Comparison of ENCODE assay signal across 17 cellular contexts in the genomic region with DNA sequence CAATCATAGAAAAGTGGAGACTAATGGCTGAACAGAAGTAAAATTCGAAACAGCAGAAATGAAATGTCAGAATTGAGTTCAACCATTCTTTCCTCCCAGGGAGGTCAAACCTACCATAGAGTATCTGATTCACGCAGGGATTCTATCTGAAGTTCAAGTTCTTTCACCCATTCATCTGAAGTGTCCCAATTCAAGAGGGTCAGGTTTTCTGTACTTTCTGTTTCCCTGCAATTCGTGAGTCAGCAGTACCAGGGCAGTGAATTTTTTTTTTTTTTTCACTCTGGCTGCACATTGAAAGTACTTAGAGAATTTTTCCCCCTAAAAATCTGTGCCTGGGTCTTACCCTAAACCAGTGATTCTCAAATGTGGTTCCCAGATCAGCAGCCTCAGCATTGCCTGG. TPM values are rescaled to one million over a fixed set of nuclear protein-coding genes. Genes with fewer than 3 reads are reported as not detected.
A peak's percentile ranks its signal among the peaks of the same experiment; 100 is the strongest.
DNase-seq lines count a peak whose midpoint lies in the region; ATAC-seq, FAIRE-seq and TF ChIP-seq lines count a peak whose summit lies in the region.
"Had no signal": no experiment of that assay in that cellular context is flagged by ENCODE, and none has a peak within 500 bp of the region (broad histone marks: within the 10 kb centered on the region; RNA-seq: fewer than 3 reads in every experiment).

No MANE protein-coding gene starts in this region.

- no peaks in the 10 kb centered on the region for H4K20me1 ChIP-seq in KMS-11 (ENCODE audit: insufficient read depth)
- H4K20me1 ChIP-seq in HepG2 (ENCODE audit: insufficient read depth, low read length), result no peaks in the 10 kb centered on the region

- no peak for FAIRE-seq in HepG2 (lab: Jason Lieb, UNC)

- TF ChIP-seq POLR2A in HepG2 (IDR thresholded peaks at IDR 0.05; ENCODE audit: insufficient read depth in 1 of 2, low read depth in 2 of 2, low read length in 2 of 2), result no peak

- H3K4me3 ChIP-seq in AG10803 (ENCODE audit: low read length) (no peak overlapping the region), KMS-11 (IDR thresholded peaks at IDR 0.05; ENCODE audit: insufficient read depth, low read depth, low read length) (peak overlapping the region; percentile 25), choroid plexus epithelial cell (ENCODE audit: low read depth, low read length) (no peak overlapping the region), HepG2 (replicated peaks in 1 of 3; ENCODE audit: insufficient read depth in 1 of 3, low read depth in 2 of 3, low read length in 3 of 3) (no peak overlapping the region)
- H3K4me3 ChIP-seq: coronary artery, SJSA1, smooth muscle cell had no signal

- DNase-seq in AG10803 (ENCODE audit: low read depth) (peak; percentile 6), choroid plexus epithelial cell (ENCODE audit: low read depth) (peak; percentile 64), HepG2 (ENCODE audit: low spot score) (peak; percentile 27), Right ventricle myocardium inferior (ENCODE audit: missing footprints) (no peak), NCI-H510A (lab: John Stamatoyannopoulos, UW) (no peak), NCI-H82 (lab: John Stamatoyannopoulos, UW) (no peak)
- DNase-seq: activated CD4-positive, alpha-beta T cell treated with anti-CD3 and anti-CD28 coated beads, Interleukin-2, amount 50 U/mL, for 48 hours; activated naive CD8-positive, alpha-beta T cell treated with anti-CD3 and anti-CD28 coated beads, Interleukin-2, amount 50 U/mL, for 24 hours; activated T-cell treated with anti-CD3 and anti-CD28 coated beads, Interleukin-2, amount 50 U/mL, for 72 hours; DMS79; NCI-H2171 treated with DMSO at 0.1 percent for 48 hours; NK-92 treated with Interleukin-12 subunit alpha and Interleukin-12 subunit beta, amount 100 ng/mL, for 24 hours had no signal

- no peaks in the 10 kb centered on the region for H3K27me3 ChIP-seq in KMS-11 (ENCODE audit: insufficient read depth, low read depth)
- peaks cover 0 to 9% of the 10 kb centered on the region in 2 experiments; a peak in 2 of 5 replicates for H3K27me3 ChIP-seq in HepG2 (ENCODE audit: control insufficient read depth in 1 of 2, insufficient read depth in 2 of 2, low read length in 2 of 2)
- H3K27me3 ChIP-seq: SJSA1 had no signal

- H3K79me2 ChIP-seq in KMS-11 (ENCODE audit: insufficient read depth, low read depth), result no peaks in the 10 kb centered on the region
- H3K79me2 ChIP-seq in HepG2 (ENCODE audit: insufficient read depth, low read length), result no peaks in the 10 kb centered on the region

- CTCF ChIA-PET in HepG2 (lab: Yijun Ruan, JAX; ENCODE audit: low intra/inter-chr PET ratio, low total read pairs), result no interaction called here

- TF ChIP-seq EP300 in HepG2 (IDR thresholded peaks at IDR 0.05; ENCODE audit: low read depth in 2 of 2, low read length in 2 of 2) (no peak), HepG2 (CRISPR knock-in tag; IDR thresholded peaks at IDR 0.05; ENCODE audit: borderline replicate concordance) (no peak)

- in situ Hi-C loops in HepG2 (cut with HindIII; ENCODE audit: extremely low pct_ligation_motif_present, low pct_unique_long_range_greater_than_20kb), result no loop called here

- no peak for TF ChIP-seq RAD21 in HepG2 (CRISPR knock-in tag; IDR thresholded peaks at IDR 0.05)

- POLR2A ChIA-PET in HepG2 (lab: Yijun Ruan, JAX), result no interaction called here

- H3K36me3 ChIP-seq in KMS-11 (ENCODE audit: insufficient read depth) (no peaks in the 10 kb centered on the region), HepG2 (replicated peaks in 1 of 2; ENCODE audit: control insufficient read depth in 1 of 2, insufficient read depth in 2 of 2, low read length in 2 of 2) (no peaks in the 10 kb centered on the region)
- H3K36me3 ChIP-seq: SJSA1 had no signal

- intact Hi-C loops in HepG2 (cut with micrococcal nuclease; ENCODE audit: unreplicated experiment), result no loop called here
- intact Hi-C loops in Right ventricle myocardium inferior (cut with DNase I), result no loop called here

- H2AFZ ChIP-seq in KMS-11 (ENCODE audit: low read depth) (peak overlapping the region; percentile 40), HepG2 (ENCODE audit: low read length) (no peak overlapping the region)

- peaks cover 42% of the 10 kb centered on the region for H3K4me1 ChIP-seq in KMS-11 (ENCODE audit: low read depth, poor library complexity, severe bottlenecking)
- no peaks in the 10 kb centered on the region for H3K4me1 ChIP-seq in HepG2 (ENCODE audit: insufficient read depth, low read length)
- H3K4me1 ChIP-seq: SJSA1 had no signal

- TF ChIP-seq CTCF in AG10803 (conservative IDR thresholded peaks at IDR 0.05; ENCODE audit: low read length), result no peak
- no peak for TF ChIP-seq CTCF in KMS-11 (conservative IDR thresholded peaks at IDR 0.05; ENCODE audit: low read depth, low read length)
- no peak for TF ChIP-seq CTCF in choroid plexus epithelial cell (conservative IDR thresholded peaks at IDR 0.05; ENCODE audit: low read depth, low read length)
- no peak for TF ChIP-seq CTCF in HepG2 (CRISPR knock-in tag; IDR thresholded peaks at IDR 0.05)

- ATAC-seq in HepG2 (peak; percentile 57; the same call in 2 of the 3 replicates), Right ventricle myocardium inferior (no peak), GM18520 (IDR thresholded peaks at IDR 0.05; ENCODE audit: unreplicated experiment) (no peak)
- ATAC-seq: activated naive CD8-positive, alpha-beta T cell treated with anti-CD3 and anti-CD28 coated beads, Interleukin-2, amount 50 U/mL, for 24 hours had no signal

- peak overlapping the region; percentile 42; the same call in 1 of the 2 replicates for H3K9ac ChIP-seq in KMS-11
- H3K9ac ChIP-seq in HepG2 (ENCODE audit: insufficient read depth, low read depth, low read length), result no peak overlapping the region

- no TSS peak for BruUV-seq in HepG2 (replicated peaks; lab: Mats Ljungman, UMichigan)

- WGBS in HepG2 (ENCODE audit: low lambda C conversion rate), result 8% methylated on average over 3 of the region's 3 CpGs

- H3K4me2 ChIP-seq in KMS-11 (peak overlapping the region; percentile 67), HepG2 (ENCODE audit: low read depth, low read length) (no peak overlapping the region)
- H3K4me2 ChIP-seq: smooth muscle cell had no signal

- H3K9me3 ChIP-seq in HepG2 (ENCODE audit: low read length), result no peaks in the 10 kb centered on the region
- H3K9me3 ChIP-seq: SJSA1 had no signal

- H3K27ac ChIP-seq in KMS-11 (peak overlapping the region; percentile 82), HepG2 (ENCODE audit: extremely low read length, insufficient read depth, low read length) (no peak overlapping the region)
- H3K27ac ChIP-seq: coronary artery, SJSA1 had no signal

TF ChIP-seq in HepG2, 621 proteins besides CTCF, POLR2A, EP300 and RAD21 (continues in another document):
- TF ChIP-seq MAFK (conservative IDR thresholded peaks at IDR 0.05 in 1 of 2, IDR thresholded peaks at IDR 0.05 in 1 of 2; ENCODE audit: low read length in 2 of 2), result peak; percentile 37 to 72
- no peak for TF ChIP-seq CC2D1A (CRISPR knock-in tag; IDR thresholded peaks at IDR 0.05)

RNA-seq across cellular contexts. Expression of gene CCDC88A, which starts 40.9 kb away (rescaled TPM):
- 84.1 and 112 TPM in 2 replicates for total RNA-seq in HepG2 (2016; rRNA removed; fragmentation: Illumina TruSeq; extraction: Trizol)
- total RNA-seq in HepG2 (2016; cell fraction: cytosol; rRNA removed; fragmentation: Illumina TruSeq; extraction: Trizol; ENCODE audit: low read depth), result 8.0 and 11.9 TPM in 2 replicates
- 79.7 and 118 TPM in 2 replicates for total RNA-seq in HepG2 (2016; cell fraction: insoluble cytoplasmic fraction; rRNA removed; fragmentation: Illumina TruSeq; extraction: Trizol)
- total RNA-seq in HepG2 (2016; cell fraction: membrane; rRNA removed; fragmentation: Illumina TruSeq; extraction: Trizol), result 26.2 and 31.6 TPM in 2 replicates
- total RNA-seq in HepG2 (2016; cell fraction: nucleus; rRNA removed; fragmentation: Illumina TruSeq; extraction: Trizol), result 146 and 156 TPM in 2 replicates
- 34.6 and 43.2 TPM in 2 replicates for polyA plus RNA-seq in HepG2 (2011; rRNA removed)
- polyA plus RNA-seq in HepG2 (2011; cell fraction: cytosol; rRNA removed), result 13.5 and 21.7 TPM in 2 replicates
- 32.8 and 36.0 TPM in 2 replicates for polyA plus RNA-seq in HepG2 (2011; cell fraction: nucleus; rRNA removed)
- 26.1 and 33.7 TPM in 2 replicates for polyA plus RNA-seq in HepG2 (2012)
- 3.1 TPM in 2 replicates for polyA plus RNA-seq in HepG2 (2016; cell fraction: cytosol; fragmentation: Illumina TruSeq; extraction: Trizol; ENCODE audit: low read depth)
- 70.6 and 78.0 TPM in 2 replicates for polyA plus RNA-seq in HepG2 (2016; cell fraction: insoluble cytoplasmic fraction; fragmentation: Illumina TruSeq; extraction: Trizol; ENCODE audit: low read depth)
- 10.7 and 12.9 TPM in 2 replicates for polyA plus RNA-seq in HepG2 (2016; cell fraction: membrane; fragmentation: Illumina TruSeq; extraction: Trizol; ENCODE audit: low read depth)
- polyA plus RNA-seq in HepG2 (2016; cell fraction: nucleus; fragmentation: Illumina TruSeq; extraction: Trizol; ENCODE audit: insufficient read depth, low read depth), result 109 and 125 TPM in 2 replicates
- 85.4 and 100 TPM in 2 replicates for polyA minus RNA-seq in HepG2 (2011; rRNA and poly(A)+ RNA removed; ENCODE audit: low replicate concordance)
- polyA minus RNA-seq in HepG2 (2011; cell fraction: cytosol; rRNA and poly(A)+ RNA removed), result 37.2 and 51.3 TPM in 2 replicates
- 204 and 205 TPM in 2 replicates for polyA minus RNA-seq in HepG2 (2011; cell fraction: nucleus; rRNA and poly(A)+ RNA removed)
- total RNA-seq in Right ventricle myocardium inferior, result 20.0 TPM

RNA-seq across cellular contexts. Expression of gene CFAP36, which starts 59.0 kb away (rescaled TPM):
- total RNA-seq in HepG2 (2016; rRNA removed; fragmentation: Illumina TruSeq; extraction: Trizol), result 37.3 and 42.2 TPM in 2 replicates
- total RNA-seq in HepG2 (2016; cell fraction: cytosol; rRNA removed; fragmentation: Illumina TruSeq; extraction: Trizol; ENCODE audit: low read depth), result 11.6 and 13.0 TPM in 2 replicates
- 35.6 and 47.7 TPM in 2 replicates for total RNA-seq in HepG2 (2016; cell fraction: insoluble cytoplasmic fraction; rRNA removed; fragmentation: Illumina TruSeq; extraction: Trizol)
- total RNA-seq in HepG2 (2016; cell fraction: membrane; rRNA removed; fragmentation: Illumina TruSeq; extraction: Trizol), result 29.4 and 36.1 TPM in 2 replicates
- 19.9 and 26.7 TPM in 2 replicates for total RNA-seq in HepG2 (2016; cell fraction: nucleus; rRNA removed; fragmentation: Illumina TruSeq; extraction: Trizol)
- polyA plus RNA-seq in HepG2 (2011; rRNA removed), result 8.1 and 10.6 TPM in 2 replicates
- 4.1 and 4.5 TPM in 2 replicates for polyA plus RNA-seq in HepG2 (2011; cell fraction: cytosol; rRNA removed)
- polyA plus RNA-seq in HepG2 (2011; cell fraction: nucleus; rRNA removed), result 2.7 and 3.2 TPM in 2 replicates
- polyA plus RNA-seq in HepG2 (2012), result 9.8 and 17.8 TPM in 2 replicates
- 21.2 and 22.2 TPM in 2 replicates for polyA plus RNA-seq in HepG2 (2016; cell fraction: cytosol; fragmentation: Illumina TruSeq; extraction: Trizol; ENCODE audit: low read depth)
- polyA plus RNA-seq in HepG2 (2016; cell fraction: insoluble cytoplasmic fraction; fragmentation: Illumina TruSeq; extraction: Trizol; ENCODE audit: low read depth), result 44.7 and 50.3 TPM in 2 replicates
- polyA plus RNA-seq in HepG2 (2016; cell fraction: membrane; fragmentation: Illumina TruSeq; extraction: Trizol; ENCODE audit: low read depth), result 31.9 and 32.8 TPM in 2 replicates
- polyA plus RNA-seq in HepG2 (2016; cell fraction: nucleus; fragmentation: Illumina TruSeq; extraction: Trizol; ENCODE audit: insufficient read depth, low read depth), result 39.7 and 42.2 TPM in 2 replicates
- polyA minus RNA-seq in HepG2 (2011; rRNA and poly(A)+ RNA removed; ENCODE audit: low replicate concordance), result 1.8 and 4.8 TPM in 2 replicates
- polyA minus RNA-seq in HepG2 (2011; cell fraction: cytosol; rRNA and poly(A)+ RNA removed), result 2.5 and 4.0 TPM in 2 replicates
- 7.1 and 9.3 TPM in 2 replicates for polyA minus RNA-seq in HepG2 (2011; cell fraction: nucleus; rRNA and poly(A)+ RNA removed)
- total RNA-seq in Right ventricle myocardium inferior, result 18.2 TPM

Comparison
In these comparisons a context has a peak if more than half of its experiments do, and no peak if none do; other contexts are left out.
1. DNase-seq: peak in AG10803 (single experiment), choroid plexus epithelial cell (single experiment) and HepG2 (single experiment); none in Right ventricle myocardium inferior (single experiment), NCI-H510A (single experiment) and NCI-H82 (single experiment).